Comparison of ENCODE assay signal across 1 cellular context in genomic region chr17:76686538-76687277, GRCh38.
TF ChIP-seq lines count a peak whose summit lies in the region.

No MANE protein-coding gene starts in this region.

TF ChIP-seq in SK-N-SH treated with all-trans-retinoic acid at 6 μM for 48 hours, 23 proteins besides CTCF, POLR2A, EP300 and RAD21 (continued from another document):
- TF ChIP-seq, protein P1, sequence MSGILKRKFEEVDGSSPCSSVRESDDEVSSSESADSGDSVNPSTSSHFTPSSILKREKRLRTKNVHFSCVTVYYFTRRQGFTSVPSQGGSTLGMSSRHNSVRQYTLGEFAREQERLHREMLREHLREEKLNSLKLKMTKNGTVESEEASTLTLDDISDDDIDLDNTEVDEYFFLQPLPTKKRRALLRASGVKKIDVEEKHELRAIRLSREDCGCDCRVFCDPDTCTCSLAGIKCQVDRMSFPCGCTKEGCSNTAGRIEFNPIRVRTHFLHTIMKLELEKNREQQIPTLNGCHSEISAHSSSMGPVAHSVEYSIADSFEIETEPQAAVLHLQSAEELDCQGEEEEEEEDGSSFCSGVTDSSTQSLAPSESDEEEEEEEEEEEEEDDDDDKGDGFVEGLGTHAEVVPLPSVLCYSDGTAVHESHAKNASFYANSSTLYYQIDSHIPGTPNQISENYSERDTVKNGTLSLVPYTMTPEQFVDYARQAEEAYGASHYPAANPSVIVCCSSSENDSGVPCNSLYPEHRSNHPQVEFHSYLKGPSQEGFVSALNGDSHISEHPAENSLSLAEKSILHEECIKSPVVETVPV (CRISPR knock-in tag; IDR thresholded peaks at IDR 0.05) = no peak
- no peak for TF ChIP-seq CSDC2 (CRISPR knock-in tag; IDR thresholded peaks at IDR 0.05)
- TF ChIP-seq, protein P2, sequence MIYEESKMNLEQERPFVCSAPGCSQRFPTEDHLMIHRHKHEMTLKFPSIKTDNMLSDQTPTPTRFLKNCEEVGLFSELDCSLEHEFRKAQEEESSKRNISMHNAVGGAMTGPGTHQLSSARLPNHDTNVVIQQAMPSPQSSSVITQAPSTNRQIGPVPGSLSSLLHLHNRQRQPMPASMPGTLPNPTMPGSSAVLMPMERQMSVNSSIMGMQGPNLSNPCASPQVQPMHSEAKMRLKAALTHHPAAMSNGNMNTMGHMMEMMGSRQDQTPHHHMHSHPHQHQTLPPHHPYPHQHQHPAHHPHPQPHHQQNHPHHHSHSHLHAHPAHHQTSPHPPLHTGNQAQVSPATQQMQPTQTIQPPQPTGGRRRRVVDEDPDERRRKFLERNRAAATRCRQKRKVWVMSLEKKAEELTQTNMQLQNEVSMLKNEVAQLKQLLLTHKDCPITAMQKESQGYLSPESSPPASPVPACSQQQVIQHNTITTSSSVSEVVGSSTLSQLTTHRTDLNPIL (CRISPR knock-in tag; IDR thresholded peaks at IDR 0.05; ENCODE audit: low read depth) = no peak
- no peak for TF ChIP-seq ISL1 (CRISPR knock-in tag; IDR thresholded peaks at IDR 0.05)
- TF ChIP-seq PATZ1 (CRISPR knock-in tag; IDR thresholded peaks at IDR 0.05; ENCODE audit: borderline replicate concordance) = no peak
- no peak for TF ChIP-seq GLIS3 (CRISPR knock-in tag; IDR thresholded peaks at IDR 0.05)
- no peak for TF ChIP-seq ZNF70 (CRISPR knock-in tag; IDR thresholded peaks at IDR 0.05)
- TF ChIP-seq OSR1 (CRISPR knock-in tag; IDR thresholded peaks at IDR 0.05) = no peak
- TF ChIP-seq ZNF8 (CRISPR knock-in tag; IDR thresholded peaks at IDR 0.05) = no peak
- TF ChIP-seq BACH2 (CRISPR knock-in tag; IDR thresholded peaks at IDR 0.05; ENCODE audit: borderline replicate concordance) = no peak
- no peak for TF ChIP-seq TSHZ2 (CRISPR knock-in tag; IDR thresholded peaks at IDR 0.05)
- TF ChIP-seq ZC3H10 (CRISPR knock-in tag; IDR thresholded peaks at IDR 0.05) = no peak
- TF ChIP-seq SNAI2 (CRISPR knock-in tag; IDR thresholded peaks at IDR 0.05) = no peak
- no peak for TF ChIP-seq TOX (CRISPR knock-in tag; IDR thresholded peaks at IDR 0.05; ENCODE audit: borderline replicate concordance)
- TF ChIP-seq ZFP30 (CRISPR knock-in tag; IDR thresholded peaks at IDR 0.05) = no peak
